Comparison of ENCODE assay signal across 8 cellular contexts in the genomic region with DNA sequence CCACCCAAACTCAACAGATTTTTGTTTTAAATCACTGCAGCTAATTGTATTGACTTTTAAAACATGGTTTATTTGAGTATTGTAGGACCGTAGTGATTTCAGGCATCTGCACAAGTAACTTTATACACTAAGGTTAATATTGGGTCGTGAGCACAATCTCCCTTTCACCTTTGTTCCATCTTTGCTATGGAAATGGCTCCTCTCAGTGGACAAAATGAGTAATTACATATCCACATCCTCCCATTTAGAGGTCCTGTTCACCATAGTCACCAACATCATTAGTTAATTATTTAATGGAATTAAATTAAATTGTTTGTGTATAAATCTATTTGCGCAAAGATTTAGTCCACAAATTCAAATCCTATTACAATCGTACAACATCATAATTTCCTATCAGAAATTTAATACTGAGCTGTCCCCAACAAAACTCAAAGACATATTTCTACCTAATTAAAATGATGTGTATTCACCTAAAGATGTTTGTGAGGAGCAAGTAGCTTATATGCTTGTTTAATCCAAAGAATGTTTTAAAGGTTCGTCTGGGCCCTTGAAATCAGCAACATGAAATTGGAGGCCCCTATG.
DNase-seq lines count a peak whose midpoint lies in the region; ATAC-seq, FAIRE-seq and TF ChIP-seq lines count a peak whose summit lies in the region.

No MANE protein-coding gene starts in this region.

- no peaks in the 10 kb centered on the region for H3K79me2 ChIP-seq in OCI-LY1 (ENCODE audit: insufficient read depth, low read length)

- H3K36me3 ChIP-seq in OCI-LY1 (ENCODE audit: insufficient read depth, low read length) (no peaks in the 10 kb centered on the region), lower lobe of right lung (no peaks in the 10 kb centered on the region)

- H3K27ac ChIP-seq in OCI-LY1 (ENCODE audit: low read depth, low read length, poor library complexity, severe bottlenecking) (no peak overlapping the region), lower lobe of right lung (no peak overlapping the region)

- TF ChIP-seq CTCF in OCI-LY1 (IDR thresholded peaks at IDR 0.05; ENCODE audit: low read length) (peak; percentile 72), lower lobe of right lung (IDR thresholded peaks at IDR 0.05) (peak; percentile 76)

- H3K4me2 ChIP-seq in OCI-LY1 (ENCODE audit: low read length) = no peak overlapping the region

- no peak overlapping the region for H3K9ac ChIP-seq in OCI-LY1 (ENCODE audit: low read length)

- H3K9me3 ChIP-seq in OCI-LY1 (ENCODE audit: low read length) (no peaks in the 10 kb centered on the region), lower lobe of right lung (no peaks in the 10 kb centered on the region)

- peak; percentile 64 for ATAC-seq in HG02981 (IDR thresholded peaks at IDR 0.05; ENCODE audit: unreplicated experiment)
- peak; percentile 51 to 77 for ATAC-seq in lower lobe of right lung
- no peak for ATAC-seq in GM21737 (IDR thresholded peaks at IDR 0.05; ENCODE audit: unreplicated experiment)
- ATAC-seq in HG03039 (IDR thresholded peaks at IDR 0.05; ENCODE audit: unreplicated experiment) = no peak

- H3K9me2 ChIP-seq in OCI-LY1 (ENCODE audit: low read depth, low read length) = no peaks in the 10 kb centered on the region

- no peaks in the 10 kb centered on the region for H3F3A ChIP-seq in OCI-LY1 (ENCODE audit: insufficient read depth, low read length)

- intact Hi-C loops in lower lobe of right lung (cut with DNase I) = loop anchor here (5.0 to 10.0 kb wide), 2 partner anchors 837 to 890 kb away; no protein-coding TSS in a partner anchor

- FAIRE-seq in G401.6 (lab: Jason Lieb, UNC) = peak; percentile 59

- peak; percentile 66 for DNase-seq in dedifferentiated amniotic fluid mesenchymal stem cell (ENCODE audit: extremely low spot score)
- DNase-seq in lower lobe of right lung = no peak
- DNase-seq in NOMO-1 treated with DMSO at 0.1 percent for 48 hours (lab: John Stamatoyannopoulos, UW; ENCODE audit: unreplicated experiment) = no peak

- H3K4me3 ChIP-seq in OCI-LY1 (ENCODE audit: low read depth, low read length, poor library complexity, severe bottlenecking) (no peak overlapping the region), lower lobe of right lung (no peak overlapping the region)

- H2AFZ ChIP-seq in OCI-LY1 (ENCODE audit: low read length) = no peak overlapping the region

- H4K20me1 ChIP-seq in OCI-LY1 (ENCODE audit: insufficient read depth, low read length) = no peaks in the 10 kb centered on the region

- H3K4me1 ChIP-seq in OCI-LY1 (ENCODE audit: insufficient read depth, low read length, severe bottlenecking) (no peaks in the 10 kb centered on the region), lower lobe of right lung (no peaks in the 10 kb centered on the region)

- H3K27me3 ChIP-seq in OCI-LY1 (ENCODE audit: insufficient read depth, low read length) (no peaks in the 10 kb centered on the region), lower lobe of right lung (ENCODE audit: low read depth) (peaks cover 12% of the 10 kb centered on the region)

Comparison
In these comparisons a context has a peak if more than half of its experiments do, and no peak if none do; other contexts are left out.
1. ATAC-seq: peak in HG02981 (single experiment) and lower lobe of right lung (2 of 2); none in GM21737 (single experiment) and HG03039 (single experiment).